Comparison of ENCODE assay signal across 17 cellular contexts in genomic region chrX:9495496-9495895, GRCh38. TPM values are rescaled to one million over a fixed set of nuclear protein-coding genes. Genes with fewer than 3 reads are reported as not detected.
DNase-seq lines count a peak whose midpoint lies in the region; ATAC-seq and TF ChIP-seq lines count a peak whose summit lies in the region.
"Had no signal": no experiment of that assay in that cellular context is flagged by ENCODE, and none has a peak within 500 bp of the region (broad histone marks: within the 10 kb centered on the region; RNA-seq: fewer than 3 reads in every experiment).

No MANE protein-coding gene starts in this region.

- ATAC-seq in GM21528 (IDR thresholded peaks at IDR 0.05; ENCODE audit: low FRiP score, unreplicated experiment) = no peak
- ATAC-seq: GM12878, HepG2 had no signal

- H3K4me3 ChIP-seq in fibroblast of villous mesenchyme (ENCODE audit: low read depth, low read length) = no peak overlapping the region
- no peak overlapping the region for H3K4me3 ChIP-seq in skeletal muscle cell (ENCODE audit: low read depth, low read length)
- H3K4me3 ChIP-seq: BLaER1, GM12878 had no signal

- DNase-seq in RPMI7951 (ENCODE audit: low read depth) (peak; percentile 55), fibroblast of villous mesenchyme (ENCODE audit: low read depth) (peak; percentile 58), skeletal muscle cell (ENCODE audit: low read depth) (peak; percentile 59), DMS114 treated with DMSO at 0.1 percent for 48 hours (lab: John Stamatoyannopoulos, UW; ENCODE audit: unreplicated experiment) (no peak), DMS153 (lab: John Stamatoyannopoulos, UW) (no peak), hepatic stellate cell (ENCODE audit: low spot score) (no peak)
- DNase-seq: 8988T; CD4-positive, alpha-beta memory T cell; DMS53; DND-41; EL; GOT3; H9 had no signal

- no peak for TF ChIP-seq CTCF in fibroblast of villous mesenchyme (IDR thresholded peaks at IDR 0.05; ENCODE audit: insufficient read depth, low read depth, low read length)

RNA-seq across cellular contexts. Expression of gene TBL1X, which starts 30.6 kb away (rescaled TPM):
- total RNA-seq in RPMI7951 (2014; rRNA removed; shearing (Covaris generic)) = 13.9 and 17.2 TPM in 2 replicates
- total RNA-seq in fibroblast of villous mesenchyme = 28.0 and 30.7 TPM in 2 replicates

Comparison
In these comparisons a context has a peak if more than half of its experiments do, and no peak if none do; other contexts are left out.
1. DNase-seq: peak in RPMI7951 (single experiment), fibroblast of villous mesenchyme (single experiment) and skeletal muscle cell (single experiment); none in DMS114 treated with DMSO at 0.1 percent for 48 hours (single experiment), DMS153 (single experiment) and hepatic stellate cell (single experiment).